In genomic region chr3:32186097-32186496, GRCh38 we compare ENCODE assay signal across 17 cellular contexts.
"Had no signal": no experiment of that assay in that cellular context is flagged by ENCODE, and none has a peak within 500 bp of the region (broad histone marks: within the 10 kb centered on the region; RNA-seq: fewer than 3 reads in every experiment).

No MANE protein-coding gene starts in this region.

- H3K36me3 ChIP-seq: suprapubic skin had no signal

- ATAC-seq: activated CD4-positive, CD25-positive, alpha-beta regulatory T cell treated with anti-CD3 and anti-CD28 coated beads, Interleukin-2, amount 50 U/mL, for 24 hours; foreskin keratinocyte; left cardiac atrium; natural killer cell treated with Interleukin-12 subunit alpha and Interleukin-12 subunit beta and Interleukin-15 and Interleukin-18, amount 100 ng/mL, for 72 hours; sciatic nerve; stimulated activated naive CD8-positive, alpha-beta T cell treated with anti-CD3 and anti-CD28 coated beads, Interleukin-15, Interleukin-2, amounts not matched to agents 100 U/mL and 50 U/mL, for 24 hours; T-cell had no signal

- H3K4me1 Mint-ChIP-seq: activated naive CD8-positive, alpha-beta T cell treated with anti-CD3 and anti-CD28 coated beads, Interleukin-2, amount 10 ng/mL, durations not matched to agents 7 days and 5 days; T-cell had no signal

- H3K9me3 ChIP-seq: suprapubic skin had no signal

- H3K27ac ChIP-seq: foreskin keratinocyte, suprapubic skin had no signal

- H3K4me3 ChIP-seq: suprapubic skin had no signal

- H3K4me1 ChIP-seq: foreskin keratinocyte had no signal

- H3K27ac Mint-ChIP-seq: activated naive CD8-positive, alpha-beta T cell treated with anti-CD3 and anti-CD28 coated beads, Interleukin-2, amount 10 ng/mL, durations not matched to agents 7 days and 5 days; activated T-helper 1 cell treated with anti-CD3 and anti-CD28 coated beads, Interleukin-12 subunit alpha, Interleukin-12 subunit beta, Interleukin-2, Interleukin-4 antibody, amounts not matched to agents 30 ng/mL and 10 ng/mL and 1 ng/mL, durations not matched to agents 14 hours and 24 hours and 36 hours; natural killer cell treated with Interleukin-12 subunit alpha and Interleukin-12 subunit beta and Interleukin-15 and Interleukin-18, amount 100 ng/mL, for 72 hours; T-cell had no signal

- DNase-seq: activated CD4-positive, alpha-beta T cell treated with anti-CD3 and anti-CD28 coated beads, Interleukin-2, amount 50 U/mL, for 1 hour; activated naive CD8-positive, alpha-beta T cell treated with anti-CD3 and anti-CD28 coated beads, Interleukin-2, amount 10 ng/mL, durations not matched to agents 7 days and 5 days; anterior cingulate cortex; effector memory CD4-positive, alpha-beta T cell; foreskin keratinocyte; glutamatergic neuron; left cardiac atrium; mammary epithelial cell; occipital lobe; stimulated activated naive CD8-positive, alpha-beta T cell treated with anti-CD3 and anti-CD28 coated beads, Interleukin-15, Interleukin-2, amounts not matched to agents 100 U/mL and 50 U/mL, for 24 hours; T-cell; T-helper 9 cell had no signal

- H3K4me3 Mint-ChIP-seq: activated naive CD8-positive, alpha-beta T cell treated with anti-CD3 and anti-CD28 coated beads, Interleukin-2, amount 10 ng/mL, durations not matched to agents 7 days and 5 days; activated T-helper 1 cell treated with anti-CD3 and anti-CD28 coated beads, Interleukin-12 subunit alpha, Interleukin-12 subunit beta, Interleukin-2, Interleukin-4 antibody, amounts not matched to agents 30 ng/mL and 10 ng/mL and 1 ng/mL, durations not matched to agents 14 hours and 24 hours and 36 hours; natural killer cell treated with Interleukin-12 subunit alpha and Interleukin-12 subunit beta and Interleukin-15 and Interleukin-18, amount 100 ng/mL, for 72 hours; T-cell had no signal

- H3K36me3 Mint-ChIP-seq: activated naive CD8-positive, alpha-beta T cell treated with anti-CD3 and anti-CD28 coated beads, Interleukin-2, amount 10 ng/mL, durations not matched to agents 7 days and 5 days; natural killer cell treated with Interleukin-12 subunit alpha and Interleukin-12 subunit beta and Interleukin-15 and Interleukin-18, amount 100 ng/mL, for 72 hours; T-cell had no signal

- H3K27me3 ChIP-seq: suprapubic skin had no signal

- H3K9me3 Mint-ChIP-seq: activated naive CD8-positive, alpha-beta T cell treated with anti-CD3 and anti-CD28 coated beads, Interleukin-2, amount 10 ng/mL, durations not matched to agents 7 days and 5 days; activated T-helper 1 cell treated with anti-CD3 and anti-CD28 coated beads, Interleukin-12 subunit alpha, Interleukin-12 subunit beta, Interleukin-2, Interleukin-4 antibody, amounts not matched to agents 30 ng/mL and 10 ng/mL and 1 ng/mL, durations not matched to agents 14 hours and 24 hours and 36 hours; natural killer cell treated with Interleukin-12 subunit alpha and Interleukin-12 subunit beta and Interleukin-15 and Interleukin-18, amount 100 ng/mL, for 72 hours; T-cell had no signal
